8 cellular contexts compared by ENCODE assay signal in the genomic region with DNA sequence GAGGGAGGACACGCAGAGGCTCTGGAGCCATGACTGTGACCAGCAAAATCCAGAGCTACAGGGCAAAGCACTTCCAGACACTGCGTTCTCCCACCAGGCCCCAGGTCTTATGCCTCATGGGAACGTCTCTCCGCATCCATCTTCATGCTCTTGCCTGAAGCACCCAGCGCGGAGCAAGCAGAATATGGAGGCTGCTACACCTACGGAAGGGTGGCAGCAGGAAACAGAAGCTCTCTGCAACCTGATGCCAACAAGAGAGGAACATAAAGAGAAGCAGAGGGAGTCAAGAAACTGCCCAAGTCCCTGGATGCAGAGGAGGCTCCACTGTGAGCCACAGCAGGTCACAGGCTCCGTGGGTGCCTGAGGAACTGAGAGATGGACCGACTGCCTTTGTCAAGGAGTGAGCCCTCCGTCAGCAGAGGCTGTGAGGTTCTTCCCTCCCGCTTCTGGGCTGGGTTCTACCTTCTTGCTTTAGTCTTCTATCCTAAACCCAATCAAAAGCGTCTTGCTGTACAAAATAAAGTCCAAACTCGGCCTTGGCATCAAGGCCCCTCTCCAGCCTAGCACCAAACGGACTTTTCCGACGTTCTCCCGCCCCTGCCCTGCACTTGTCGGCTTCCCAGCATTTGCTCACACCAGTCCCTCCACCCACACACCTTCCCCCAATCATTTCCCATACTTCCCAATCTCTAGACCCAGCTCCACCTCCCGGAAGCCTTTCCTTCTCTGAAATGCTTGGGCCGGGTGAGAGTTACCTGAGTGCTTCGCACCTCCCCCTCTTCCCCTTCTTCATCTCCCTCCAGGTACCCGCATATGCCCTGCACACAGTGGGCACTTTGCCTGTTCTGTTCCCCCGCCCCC. TPM values are rescaled to one million over a fixed set of nuclear protein-coding genes. Genes with fewer than 3 reads are reported as not detected.
DNase-seq lines count a peak whose midpoint lies in the region; ATAC-seq, FAIRE-seq and TF ChIP-seq lines count a peak whose summit lies in the region.

No MANE protein-coding gene starts in this region.

- no peaks in the 10 kb centered on the region for H3K36me3 Mint-ChIP-seq in CD4-positive, CD25-positive, alpha-beta regulatory T cell
- H3K36me3 Mint-ChIP-seq in H9 (ENCODE audit: insufficient read depth in 1 of 3, low read depth in 3 of 3) = peaks cover 42 to 53% (median 49%) of the 10 kb centered on the region in 3 experiments

- no peaks in the 10 kb centered on the region for H4K20me1 ChIP-seq in H9 (ENCODE audit: control insufficient read depth, insufficient read depth, insufficient read length)

- peak overlapping the region; percentile 43 to 64 (median 63) for H3K27ac Mint-ChIP-seq in CD4-positive, CD25-positive, alpha-beta regulatory T cell
- H3K27ac Mint-ChIP-seq in H9 = peak overlapping the region; percentile 41 to 97 (median 59); a peak in 6 of 7 replicates

- H3K4me1 ChIP-seq in CD4-positive, CD25-positive, alpha-beta regulatory T cell (ENCODE audit: control insufficient read depth, insufficient read depth, low read length, poor library complexity, severe bottlenecking) = peaks cover 11% of the 10 kb centered on the region
- H3K4me1 ChIP-seq in H9 (ENCODE audit: insufficient read depth, low read length) = peaks cover 16% of the 10 kb centered on the region
- peaks cover 40% of the 10 kb centered on the region for H3K4me1 ChIP-seq in Panc1 (ENCODE audit: control insufficient read depth, insufficient read depth, low read length)
- H3K4me1 ChIP-seq in duodenal mucosa (ENCODE audit: control insufficient read depth in 1 of 2, insufficient read depth in 2 of 2, low read length in 2 of 2) = peaks cover 26 to 27% of the 10 kb centered on the region in 2 donors
- H3K4me1 ChIP-seq in mucosa of stomach (ENCODE audit: control insufficient read depth, insufficient read depth, low read length) = peaks cover 48% of the 10 kb centered on the region

- POLR2A ChIA-PET in Panc1 (lab: Charles Lee) = interaction anchor here (0.5 kb wide), 1 partner anchor 18 kb away, joined by 3 read pairs; no protein-coding TSS in a partner anchor

- H3K79me1 ChIP-seq in H9 (ENCODE audit: insufficient read depth, low read depth, low read length, poor library complexity, severe bottlenecking) = peaks cover 8% of the 10 kb centered on the region

- no peak overlapping the region for H3K56ac ChIP-seq in H9 (ENCODE audit: insufficient read length, low read depth, low read length)

- H2AFZ ChIP-seq in H9 (ENCODE audit: low read length) = no peak overlapping the region

- WGBS in H9 (ENCODE audit: extremely low coverage, insufficient read length, low lambda C conversion rate) = no CpG with 5 or more reads among the region's 23 CpGs

- H2BK12ac ChIP-seq in H9 (ENCODE audit: insufficient read length, low read depth, low read length) = no peak overlapping the region

- H3K4ac ChIP-seq in H9 (ENCODE audit: low read depth, low read length) = no peak overlapping the region

- H3K36me3 ChIP-seq in CD4-positive, CD25-positive, alpha-beta regulatory T cell (ENCODE audit: control insufficient read depth, insufficient read depth, low read length) = no peaks in the 10 kb centered on the region
- peaks cover 7% of the 10 kb centered on the region for H3K36me3 ChIP-seq in Panc1 (ENCODE audit: control insufficient read depth, insufficient read depth, low read length)
- H3K36me3 ChIP-seq in duodenal mucosa (ENCODE audit: control insufficient read depth in 1 of 2, insufficient read depth in 2 of 2, low read length in 2 of 2) = peaks cover 0 to 21% of the 10 kb centered on the region in 2 donors
- H3K36me3 ChIP-seq in mucosa of stomach (ENCODE audit: control insufficient read depth, insufficient read depth, low read length) = peaks cover 4% of the 10 kb centered on the region

- ATAC-seq in CD4-positive, CD25-positive, alpha-beta regulatory T cell (ENCODE audit: low read depth in 2 of 2) = peak in 1 of 2 donors; percentile 7
- ATAC-seq in Panc1 = peak; percentile 44
- no peak for ATAC-seq in HG03095 (IDR thresholded peaks at IDR 0.05; ENCODE audit: unreplicated experiment)

- no peak for FAIRE-seq in RCC 7860 (lab: Jason Lieb, UNC)

- H3K4me2 ChIP-seq in H9 (ENCODE audit: insufficient read depth, insufficient read length, low read length) = peak overlapping the region; percentile 92

- peaks cover 52% of the 10 kb centered on the region for H3K79me2 ChIP-seq in H9 (ENCODE audit: insufficient read depth, low read length)

- in situ Hi-C loops in Panc1 (cut with HindIII; ENCODE audit: low pct_unique_long_range_greater_than_20kb, low sequenced_read_pairs) = no loop called here

- H3K27ac ChIP-seq in CD4-positive, CD25-positive, alpha-beta regulatory T cell (ENCODE audit: insufficient read depth, low read length, poor library complexity, severe bottlenecking) = no peak overlapping the region
- H3K27ac ChIP-seq in H9 (ENCODE audit: insufficient read length, low read depth, low read length) (no peak overlapping the region), Panc1 (ENCODE audit: low read length) (peak overlapping the region; percentile 86), duodenal mucosa (ENCODE audit: low read depth, low read length) (no peak overlapping the region)

- H3K4me3 ChIP-seq in CD4-positive, CD25-positive, alpha-beta regulatory T cell (ENCODE audit: low read depth, low read length) = peak overlapping the region; percentile 53
- H3K4me3 ChIP-seq in Panc1 (ENCODE audit: low read depth in 2 of 2, low read length in 2 of 2) (peak overlapping the region; percentile 87 to 90), duodenal mucosa (ENCODE audit: low read depth in 1 of 2, low read length in 2 of 2) (peak overlapping the region; percentile 84 to 93), mucosa of stomach (ENCODE audit: low read length) (peak overlapping the region; percentile 66)

- H4K91ac ChIP-seq in H9 (ENCODE audit: insufficient read length, low read depth, low read length) = no peak overlapping the region

- H2BK20ac ChIP-seq in H9 (ENCODE audit: low read depth, low read length, poor library complexity, severe bottlenecking) = no peak overlapping the region

- H2BK15ac ChIP-seq in H9 (ENCODE audit: low read depth, low read length) = no peak overlapping the region

- H3K9me3 ChIP-seq in CD4-positive, CD25-positive, alpha-beta regulatory T cell (ENCODE audit: control insufficient read depth in 2 of 2, low read length in 2 of 2) = no peaks in the 10 kb centered on the region
- H3K9me3 ChIP-seq in H9 (ENCODE audit: control insufficient read depth, low read depth, low read length) (no peaks in the 10 kb centered on the region), Panc1 (ENCODE audit: control insufficient read depth, insufficient read depth, low read depth, low read length) (no peaks in the 10 kb centered on the region), duodenal mucosa (ENCODE audit: control insufficient read depth in 1 of 2, low read length in 2 of 2) (no peaks in the 10 kb centered on the region), mucosa of stomach (ENCODE audit: control insufficient read depth, low read length) (no peaks in the 10 kb centered on the region)

- peaks cover 0 to 28% (median 6%) of the 10 kb centered on the region in 4 donors for H3K4me1 Mint-ChIP-seq in CD4-positive, CD25-positive, alpha-beta regulatory T cell
- peaks cover 43% of the 10 kb centered on the region in 2 experiments for H3K4me1 Mint-ChIP-seq in H9

- H3K9ac ChIP-seq in H9 (ENCODE audit: extremely low read depth, insufficient read length, low read length) = peak overlapping the region; percentile 65
- peak overlapping the region; percentile 42 to 94 for H3K9ac ChIP-seq in duodenal mucosa (ENCODE audit: low read depth in 1 of 2, low read length in 2 of 2)
- H3K9ac ChIP-seq in mucosa of stomach (ENCODE audit: low read length) = peak overlapping the region; percentile 30

- intact Hi-C loops in Panc1 (cut with micrococcal nuclease; ENCODE audit: unreplicated experiment) = no loop called here

- no peaks in the 10 kb centered on the region for H3K9me3 Mint-ChIP-seq in CD4-positive, CD25-positive, alpha-beta regulatory T cell
- no peaks in the 10 kb centered on the region; a peak in 1 of 5 replicates for H3K9me3 Mint-ChIP-seq in H9

- H3K14ac ChIP-seq in H9 (ENCODE audit: insufficient read depth, low read length) = no peak overlapping the region

- H3T11ph ChIP-seq in H9 (ENCODE audit: low read length) = no peak overlapping the region

- H2BK120ac ChIP-seq in H9 (ENCODE audit: low read depth, low read length, poor library complexity, severe bottlenecking) = no peak overlapping the region

- H2AK5ac ChIP-seq in H9 (ENCODE audit: insufficient read length, low read length) = no peak overlapping the region

- H3K4me3 Mint-ChIP-seq in CD4-positive, CD25-positive, alpha-beta regulatory T cell = peak overlapping the region; percentile 68 to 91 (median 82)
- H3K4me3 Mint-ChIP-seq in H9 = peak overlapping the region; percentile 92 to 94

- peaks cover 32% of the 10 kb centered on the region for H3K27me3 Mint-ChIP-seq in CD4-positive, CD25-positive, alpha-beta regulatory T cell
- H3K27me3 Mint-ChIP-seq in H9 (ENCODE audit: low read depth) = no peaks in the 10 kb centered on the region

- DNase-seq in CD4-positive, CD25-positive, alpha-beta regulatory T cell = peak in 1 of 3 donors; percentile 12
- DNase-seq in H9 (no peak), Panc1 (ENCODE audit: low read depth, low spot score) (no peak), amniotic stem cell (lab: John Stamatoyannopoulos, UW) (no peak), RCC 7860 (ENCODE audit: low spot score) (no peak)

- no peak overlapping the region for H4K8ac ChIP-seq in H9 (replicated peaks; ENCODE audit: insufficient read length, low read depth, low read length)

- peaks cover 15% of the 10 kb centered on the region for H3K23me2 ChIP-seq in H9 (ENCODE audit: insufficient read length, low read depth, low read length, poor library complexity, severe bottlenecking)

- H2BK5ac ChIP-seq in H9 (ENCODE audit: insufficient read length, low read length) = no peak overlapping the region

- no peak overlapping the region for H3K23ac ChIP-seq in H9 (ENCODE audit: insufficient read length, low read depth, low read length)

- peaks cover 8% of the 10 kb centered on the region for H3K27me3 ChIP-seq in CD4-positive, CD25-positive, alpha-beta regulatory T cell (ENCODE audit: control insufficient read depth, insufficient read depth, low read length)
- no peaks in the 10 kb centered on the region for H3K27me3 ChIP-seq in H9 (ENCODE audit: insufficient read depth, low read length)
- H3K27me3 ChIP-seq in Panc1 (ENCODE audit: control insufficient read depth, insufficient read depth, low read length) = no peaks in the 10 kb centered on the region
- H3K27me3 ChIP-seq in duodenal mucosa (ENCODE audit: control insufficient read depth in 1 of 2, insufficient read depth in 2 of 2, low read length in 2 of 2) = no peaks in the 10 kb centered on the region
- peaks cover 6% of the 10 kb centered on the region for H3K27me3 ChIP-seq in mucosa of stomach (ENCODE audit: control insufficient read depth, insufficient read depth, low read length)

- H4K5ac ChIP-seq in H9 (ENCODE audit: insufficient read length, low read depth, low read length) = no peak overlapping the region

- no peak overlapping the region for H3K18ac ChIP-seq in H9 (ENCODE audit: insufficient read length, low read depth, low read length)

- BruUV-seq in Panc1 (replicated peaks; lab: Mats Ljungman, UMichigan) = TSS peak; percentile 69

- no peak for TF ChIP-seq CTCF in H9 (conservative IDR thresholded peaks at IDR 0.05)
- no peak for TF ChIP-seq CTCF in Panc1 (IDR thresholded peaks at IDR 0.05)

- CTCF ChIA-PET in Panc1 (lab: Charles Lee) = interaction anchor here (0.8 to 1.1 kb wide), 2 partner anchors 59 to 104 kb away, joined by 4 to 5 read pairs; no protein-coding TSS in a partner anchor

RNA-seq across cellular contexts. Expression of a gene that starts 0.9 kb away (rescaled TPM):
- 2.0 TPM for total RNA-seq in CD4-positive, CD25-positive, alpha-beta regulatory T cell
- polyA plus RNA-seq in CD4-positive, CD25-positive, alpha-beta regulatory T cell = 1 to 10 TPM in 3 of 4 donors, under 1 TPM in 1; 0.85 to 3.2 (median 2.5) TPM
- 318 and 340 TPM in 2 replicates for total RNA-seq in H9 (2021)
- total RNA-seq in Panc1 (2021; ENCODE audit: unreplicated experiment) = 313 TPM
- 287 TPM for polyA plus RNA-seq in Panc1 (2012; ENCODE audit: insufficient read length)

Comparison
In these comparisons a context has a peak if more than half of its experiments do, and no peak if none do; other contexts are left out.
1. RNA of a gene that starts 0.9 kb away (total RNA-seq): 318 to 340 TPM in H9 and 313 TPM in Panc1 (single experiment); 2.0 TPM in CD4-positive, CD25-positive, alpha-beta regulatory T cell (single experiment); every median in the first group is over 100 times any median in the second.
2. Peak in every context shown above with its lines, with median percentiles within 50 percentile points of each other: H3K4me3 ChIP-seq and H3K9ac ChIP-seq.